In the genomic region with DNA sequence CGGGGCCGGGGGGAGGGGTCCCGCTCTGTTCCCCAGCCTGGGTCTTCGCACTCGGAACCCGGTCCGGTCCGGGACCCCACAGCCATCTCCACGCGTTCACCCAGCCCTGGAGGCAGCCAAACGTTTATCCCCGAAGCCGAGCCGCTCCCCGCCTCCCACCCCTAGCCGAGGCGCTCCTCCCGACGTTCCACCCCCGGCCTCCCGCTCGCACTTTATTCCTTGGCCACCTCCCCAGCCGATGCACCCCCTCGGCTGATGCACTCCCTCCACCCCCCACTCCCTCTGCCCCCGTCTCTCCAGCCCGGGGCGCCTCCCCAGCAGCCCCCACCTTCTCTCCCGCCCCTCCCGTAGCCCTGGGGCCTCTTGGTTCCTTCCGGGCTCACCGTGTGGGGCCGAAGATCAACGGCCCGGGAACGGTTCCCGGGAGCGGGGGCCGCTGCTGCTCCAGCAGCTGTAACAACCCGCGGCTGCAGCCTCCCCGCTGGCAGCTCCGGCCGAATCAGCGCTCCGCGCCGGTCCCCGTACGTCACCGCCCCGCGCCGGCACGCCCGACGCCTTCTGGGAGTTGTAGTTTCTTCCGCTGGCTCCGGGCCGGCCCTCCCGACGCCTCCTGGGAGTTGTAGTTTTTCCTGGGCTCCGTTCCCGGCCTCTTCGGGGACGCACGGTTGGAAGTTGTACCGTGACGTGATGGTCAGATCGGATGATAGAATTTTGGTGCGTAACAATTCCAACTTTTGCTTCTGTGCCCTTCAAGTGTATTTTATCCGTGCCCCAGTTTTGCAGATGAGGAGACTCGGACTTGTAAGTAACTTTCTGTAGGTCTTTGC, we compare ENCODE assay signal across 8 cellular contexts. TPM values are rescaled to one million over a fixed set of nuclear protein-coding genes. Genes with fewer than 3 reads are reported as not detected.
A peak's percentile ranks its signal among the peaks of the same experiment; 100 is the strongest.
DNase-seq lines count a peak whose midpoint lies in the region; ATAC-seq, FAIRE-seq and TF ChIP-seq lines count a peak whose summit lies in the region.

A gene with protein sequence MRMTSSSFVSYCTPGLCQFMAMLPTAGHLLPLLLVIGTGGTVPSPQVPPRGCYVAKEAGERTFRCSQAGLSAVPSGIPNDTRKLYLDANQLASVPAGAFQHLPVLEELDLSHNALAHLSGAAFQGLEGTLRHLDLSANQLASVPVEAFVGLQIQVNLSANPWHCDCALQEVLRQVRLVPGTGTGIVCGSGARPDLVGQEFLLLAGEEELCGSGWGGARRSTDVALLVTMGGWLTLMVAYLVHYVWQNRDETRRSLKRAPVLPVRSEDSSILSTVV (plus strand): TSS at position 632 of the 827 bp plus-strand sequence. CDS start 13,792 bp downstream, outside the sequence.
A gene with protein sequence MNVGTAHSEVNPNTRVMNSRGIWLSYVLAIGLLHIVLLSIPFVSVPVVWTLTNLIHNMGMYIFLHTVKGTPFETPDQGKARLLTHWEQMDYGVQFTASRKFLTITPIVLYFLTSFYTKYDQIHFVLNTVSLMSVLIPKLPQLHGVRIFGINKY (minus strand): TSS at position 501 of the 827 bp plus-strand sequence. CDS start 3,398 bp downstream, outside the sequence.

- TF ChIP-seq CTCF in keratinocyte (optimal IDR thresholded peaks at IDR 0.05 in 1 of 3, IDR thresholded peaks at IDR 0.05 in 1 of 3, conservative IDR thresholded peaks at IDR 0.05 in 1 of 3; ENCODE audit: extremely low read depth in 1 of 3, insufficient read depth in 2 of 3, low read length in 3 of 3): no peak

- no peaks in the 10 kb centered on the region for H3K27me3 ChIP-seq in keratinocyte (ENCODE audit: control insufficient read depth, extremely low read depth, insufficient read depth, low read length)

- dilution Hi-C loops in keratinocyte (cut with MboI; ENCODE audit: extremely low pct_ligation_motif_present, low sequenced_read_pairs): no loop called here

- peak; percentile 93 for DNase-seq in AG08396 (ENCODE audit: low spot score)
- DNase-seq in NCI-H446 treated with DMSO at 0.1 percent for 48 hours (lab: John Stamatoyannopoulos, UW): peak; percentile 79
- DNase-seq in activated CD4-positive, CD25-positive, alpha-beta regulatory T cell treated with anti-CD3 and anti-CD28 coated beads, Interleukin-2, amount 50 U/mL, for 72 hours: peak; percentile 93
- peak; percentile 45 to 70 for DNase-seq in cerebellar nuclear complex (lab: John Stamatoyannopoulos, UW)
- DNase-seq in keratinocyte (ENCODE audit: low read depth, low spot score): no peak
- DNase-seq in stimulated activated CD4-positive, alpha-beta T cell treated with anti-CD3 and anti-CD28 coated beads, Interleukin-12 subunit alpha, Interleukin-12 subunit beta, amount 100 ng/mL, for 48 hours (ENCODE audit: low read depth in 2 of 3, low spot score in 1 of 3): peak; percentile 87 to 91 (median 89)

- no peaks in the 10 kb centered on the region for H3K9me3 ChIP-seq in keratinocyte (ENCODE audit: control insufficient read depth, low read depth, low read length)

- peaks cover 6% of the 10 kb centered on the region for H3K9me1 ChIP-seq in keratinocyte (ENCODE audit: control insufficient read depth, extremely low read depth, insufficient read depth, low read length)

- peaks cover 40% of the 10 kb centered on the region for H3K4me1 ChIP-seq in keratinocyte (ENCODE audit: control insufficient read depth, extremely low read depth, insufficient read depth, low read length)

- peaks cover 4% of the 10 kb centered on the region for H4K20me1 ChIP-seq in keratinocyte (ENCODE audit: control insufficient read depth, extremely low read depth, insufficient read depth, low read length)

- peaks cover 23% of the 10 kb centered on the region for H3K79me2 ChIP-seq in keratinocyte (ENCODE audit: control insufficient read depth, insufficient read depth, low read length)

- H3K4me3 ChIP-seq in keratinocyte (ENCODE audit: control insufficient read depth in 2 of 3, extremely low read depth in 1 of 3, insufficient read depth in 2 of 3, low read depth in 1 of 3, low read length in 3 of 3): peak within 1 kb of the TSS; percentile 74 to 78 (median 74)

- peak within 1 kb of the TSS; percentile 78 for H3K9ac ChIP-seq in keratinocyte (ENCODE audit: control insufficient read depth, extremely low read depth, insufficient read depth, low read length)

- H3K36me3 ChIP-seq in keratinocyte (ENCODE audit: control insufficient read depth in 2 of 2, extremely low read depth in 1 of 2, insufficient read depth in 2 of 2, low read length in 2 of 2): peaks cover 9 to 12% of the 10 kb centered on the region in 2 experiments

- peak within 1 kb of the TSS; percentile 63 for H3K27ac ChIP-seq in keratinocyte (ENCODE audit: control insufficient read depth, insufficient read depth, low read length)

- peak within 1 kb of the TSS; percentile 76 for H2AFZ ChIP-seq in keratinocyte (ENCODE audit: control insufficient read depth, low read length)

- peak; percentile 67 for FAIRE-seq in keratinocyte (lab: Jason Lieb, UNC)

- H3K4me2 ChIP-seq in keratinocyte (ENCODE audit: control insufficient read depth, extremely low read depth, insufficient read depth, low read depth, low read length): peak within 1 kb of the TSS; percentile 67

- ATAC-seq in GM19025 (IDR thresholded peaks at IDR 0.05; ENCODE audit: low read depth, unreplicated experiment) (peak; percentile 84), HG03342 (IDR thresholded peaks at IDR 0.05; ENCODE audit: unreplicated experiment) (peak; percentile 70)

RNA-seq across cellular contexts. Expression of the first gene that starts in this region (rescaled TPM):
- polyA plus RNA-seq in keratinocyte: not detected in 3 replicates
- not detected for polyA plus RNA-seq in keratinocyte (2011; ENCODE audit: low read depth)
- not detected in 2 replicates for polyA plus RNA-seq in keratinocyte (2011; cell fraction: cytosol; rRNA removed)
- polyA plus RNA-seq in keratinocyte (2011; cell fraction: nucleus; rRNA removed): not detected in 2 replicates
- polyA plus RNA-seq in keratinocyte (2012; ENCODE audit: low replicate concordance): not detected in 2 replicates
- not detected in 3 replicates for polyA minus RNA-seq in keratinocyte
- polyA minus RNA-seq in keratinocyte (2011; cell fraction: cytosol; rRNA and poly(A)+ RNA removed): not detected
- not detected in 2 replicates for polyA minus RNA-seq in keratinocyte (2011; cell fraction: nucleus; rRNA and poly(A)+ RNA removed)

RNA-seq across cellular contexts. Expression of the second gene that starts in this region (rescaled TPM):
- polyA plus RNA-seq in keratinocyte: 22.0 to 91.4 TPM (median 36.3 TPM) in 3 replicates
- polyA plus RNA-seq in keratinocyte (2011; ENCODE audit: low read depth): 12.5 TPM
- 46.4 and 47.5 TPM in 2 replicates for polyA plus RNA-seq in keratinocyte (2011; cell fraction: cytosol; rRNA removed)
- polyA plus RNA-seq in keratinocyte (2011; cell fraction: nucleus; rRNA removed): 88.7 and 121 TPM in 2 replicates
- polyA plus RNA-seq in keratinocyte (2012; ENCODE audit: low replicate concordance): 28.0 and 49.1 TPM in 2 replicates
- 71.6 to 156 TPM (median 154 TPM) in 3 replicates for polyA minus RNA-seq in keratinocyte
- 37.6 TPM for polyA minus RNA-seq in keratinocyte (2011; cell fraction: cytosol; rRNA and poly(A)+ RNA removed)
- polyA minus RNA-seq in keratinocyte (2011; cell fraction: nucleus; rRNA and poly(A)+ RNA removed): 27.5 and 51.5 TPM in 2 replicates
